Comparison of ENCODE assay signal across 20 cellular contexts in the genomic region with DNA sequence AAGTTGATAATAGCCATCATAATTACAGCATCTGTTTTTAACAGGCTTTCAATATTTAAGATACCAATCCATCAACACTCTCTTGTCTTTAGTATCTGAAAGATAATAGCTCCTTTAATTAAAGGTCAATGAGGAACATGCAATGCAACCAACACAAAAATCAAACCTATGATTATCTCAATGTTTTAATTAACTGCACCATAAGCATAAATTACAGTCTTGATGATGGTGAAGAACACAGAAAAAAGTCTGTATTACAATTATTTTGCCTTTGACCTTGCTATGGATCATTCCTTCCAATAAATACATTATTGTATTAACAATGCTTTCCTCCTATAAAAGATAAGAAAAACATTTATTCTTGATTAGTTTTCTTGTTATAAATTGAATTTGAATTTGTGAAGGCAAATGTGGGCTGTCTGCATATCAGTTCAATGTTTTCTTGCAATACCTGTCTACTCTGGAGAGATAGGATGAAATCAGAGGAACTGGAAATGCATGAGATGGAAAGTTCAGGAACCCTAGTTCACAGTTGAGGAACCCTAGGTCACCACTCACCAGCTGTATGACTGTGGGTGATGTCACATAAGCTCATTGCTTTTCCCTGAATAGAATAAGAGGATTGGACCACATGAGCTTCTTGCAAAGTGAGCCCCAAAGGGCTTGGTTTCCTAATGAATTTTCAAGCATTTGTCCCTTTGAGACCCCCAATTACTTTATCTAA. TPM values are rescaled to one million over a fixed set of nuclear protein-coding genes. Genes with fewer than 3 reads are reported as not detected.
DNase-seq lines count a peak whose midpoint lies in the region; ATAC-seq, FAIRE-seq and TF ChIP-seq lines count a peak whose summit lies in the region.
"Had no signal": no experiment of that assay in that cellular context is flagged by ENCODE, and none has a peak within 500 bp of the region (broad histone marks: within the 10 kb centered on the region; RNA-seq: fewer than 3 reads in every experiment).

No MANE protein-coding gene starts in this region.

- no peak for TF ChIP-seq CTCF in suprapubic skin (IDR thresholded peaks at IDR 0.05)
- TF ChIP-seq CTCF in natural killer cell (IDR thresholded peaks at IDR 0.05), result no peak

- TF ChIP-seq EP300 in suprapubic skin (IDR thresholded peaks at IDR 0.05), result no peak

- FAIRE-seq in GM12891 (lab: Jason Lieb, UNC) (peak; percentile 28), endometrium (lab: Jason Lieb, UNC) (peak; percentile 4)

- DNase-seq in GM12891 (ENCODE audit: insufficient read length, low spot score) (no peak), NCI-H69 (lab: John Stamatoyannopoulos, UW) (peak; percentile 71), suprapubic skin (ENCODE audit: low spot score in 2 of 2) (no peak), natural killer cell (no peak), caudate nucleus (lab: John Stamatoyannopoulos, UW) (no peak)
- no peak for DNase-seq in stimulated activated CD4-positive, alpha-beta T cell treated with anti-CD3 and anti-CD28 coated beads, Interleukin-4, amount 100 ng/mL, for 24 hours
- DNase-seq: activated CD4-positive, CD25-positive, alpha-beta regulatory T cell treated with anti-CD3 and anti-CD28 coated beads, Interleukin-2, amount 50 U/mL, for 72 hours; activated naive CD8-positive, alpha-beta T cell treated with anti-CD3 and anti-CD28 coated beads, Interleukin-2, amount 10 ng/mL, durations not matched to agents 7 days and 5 days; CD4-positive, CD25-positive, alpha-beta regulatory T cell; DMS79 treated with DMSO at 0.1 percent for 48 hours; foreskin keratinocyte; KG1; NCI-H1092 treated with DMSO at 0.1 percent for 48 hours; NCI-H526; posterior cingulate gyrus; stimulated activated naive CD8-positive, alpha-beta T cell treated with anti-CD3 and anti-CD28 coated beads, Interleukin-15, amount 100 ng/mL, for 72 hours had no signal

- ATAC-seq in natural killer cell, result no peak
- ATAC-seq: foreskin keratinocyte; natural killer cell treated with Interleukin-12 subunit alpha and Interleukin-12 subunit beta and Interleukin-15 and Interleukin-18, amount 100 ng/mL, for 72 hours; stimulated activated naive CD8-positive, alpha-beta T cell treated with anti-CD3 and anti-CD28 coated beads, Interleukin-15, amount 100 ng/mL, for 72 hours had no signal

- H3K9ac ChIP-seq in subcutaneous abdominal adipose tissue (ENCODE audit: low read length in 5 of 5), result no peak overlapping the region

- H3K36me3 ChIP-seq in subcutaneous abdominal adipose tissue (ENCODE audit: control insufficient read depth in 5 of 5, insufficient read depth in 5 of 5, low read length in 5 of 5), result no peaks in the 10 kb centered on the region
- no peaks in the 10 kb centered on the region for H3K36me3 ChIP-seq in suprapubic skin

- H3K9me3 ChIP-seq in subcutaneous abdominal adipose tissue (ENCODE audit: control insufficient read depth in 5 of 5, low read length in 5 of 5), result no peaks in the 10 kb centered on the region
- H3K9me3 ChIP-seq in suprapubic skin, result no peaks in the 10 kb centered on the region

- H3K27me3 ChIP-seq in subcutaneous abdominal adipose tissue (ENCODE audit: control insufficient read depth in 5 of 5, insufficient read depth in 4 of 5, low read length in 5 of 5) (no peaks in the 10 kb centered on the region), suprapubic skin (no peaks in the 10 kb centered on the region)
- H3K27me3 ChIP-seq: foreskin keratinocyte, hepatocyte had no signal

- no peaks in the 10 kb centered on the region for H3K27me3 Mint-ChIP-seq in natural killer cell (ENCODE audit: low read depth in 2 of 2)
- H3K27me3 Mint-ChIP-seq: stimulated activated naive CD8-positive, alpha-beta T cell treated with anti-CD3 and anti-CD28 coated beads, Interleukin-15, amount 100 ng/mL, for 72 hours had no signal

- no peaks in the 10 kb centered on the region for H3K9me3 Mint-ChIP-seq in natural killer cell
- H3K9me3 Mint-ChIP-seq: activated naive CD8-positive, alpha-beta T cell treated with anti-CD3 and anti-CD28 coated beads, Interleukin-2, amount 10 ng/mL, durations not matched to agents 7 days and 5 days; CD4-positive, CD25-positive, alpha-beta regulatory T cell; natural killer cell treated with Interleukin-12 subunit alpha and Interleukin-12 subunit beta and Interleukin-15 and Interleukin-18, amount 100 ng/mL, for 72 hours; stimulated activated naive CD8-positive, alpha-beta T cell treated with anti-CD3 and anti-CD28 coated beads, Interleukin-15, amount 100 ng/mL, for 72 hours had no signal

- peaks cover 0 to 16% (median 0%) of the 10 kb centered on the region in 5 donors for H3K4me1 ChIP-seq in subcutaneous abdominal adipose tissue (ENCODE audit: control insufficient read depth in 5 of 5, insufficient read depth in 5 of 5, low read length in 5 of 5)
- no peaks in the 10 kb centered on the region for H3K4me1 ChIP-seq in suprapubic skin
- H3K4me1 ChIP-seq: foreskin keratinocyte had no signal

- TF ChIP-seq POLR2A in GM12891 (IDR thresholded peaks at IDR 0.05; ENCODE audit: low read depth, low read length) (no peak), suprapubic skin (IDR thresholded peaks at IDR 0.05) (no peak)

- no peak overlapping the region for H3K4me3 Mint-ChIP-seq in natural killer cell
- H3K4me3 Mint-ChIP-seq: natural killer cell treated with Interleukin-12 subunit alpha and Interleukin-12 subunit beta and Interleukin-15 and Interleukin-18, amount 100 ng/mL, for 72 hours had no signal

- peaks cover 0 to 6% of the 10 kb centered on the region in 2 donors for H3K4me1 Mint-ChIP-seq in natural killer cell
- H3K4me1 Mint-ChIP-seq: stimulated activated naive CD8-positive, alpha-beta T cell treated with anti-CD3 and anti-CD28 coated beads, Interleukin-15, amount 100 ng/mL, for 72 hours had no signal

- no peaks in the 10 kb centered on the region for H3K36me3 Mint-ChIP-seq in natural killer cell
- H3K36me3 Mint-ChIP-seq: CD4-positive, CD25-positive, alpha-beta regulatory T cell; natural killer cell treated with Interleukin-12 subunit alpha and Interleukin-12 subunit beta and Interleukin-15 and Interleukin-18, amount 100 ng/mL, for 72 hours had no signal

- H3K27ac Mint-ChIP-seq in natural killer cell, result no peak overlapping the region
- H3K27ac Mint-ChIP-seq: activated naive CD8-positive, alpha-beta T cell treated with anti-CD3 and anti-CD28 coated beads, Interleukin-2, amount 10 ng/mL, durations not matched to agents 7 days and 5 days; CD4-positive, CD25-positive, alpha-beta regulatory T cell had no signal

- intact Hi-C loops in natural killer cell (cut with micrococcal nuclease), result no loop called here

- H3K4me3 ChIP-seq in subcutaneous abdominal adipose tissue (ENCODE audit: low read depth in 1 of 5, low read length in 5 of 5) (peak overlapping the region in 1 of 5 donors; percentile 59), suprapubic skin (no peak overlapping the region)
- H3K4me3 ChIP-seq: hepatocyte had no signal

- H3K27ac ChIP-seq in subcutaneous abdominal adipose tissue (ENCODE audit: low read depth, low read length), result peak overlapping the region; percentile 26
- H3K27ac ChIP-seq in suprapubic skin, result no peak overlapping the region
- H3K27ac ChIP-seq in caudate nucleus (ENCODE audit: low read depth, low read length), result no peak overlapping the region
- H3K27ac ChIP-seq: foreskin keratinocyte, hepatocyte had no signal

TF ChIP-seq in GM12891, 5 proteins besides CTCF, POLR2A, EP300 and RAD21:
- no peak for TF ChIP-seq POU2F2 (IDR thresholded peaks at IDR 0.05; ENCODE audit: low read depth, low read length)
- no peak for TF ChIP-seq TAF1 (IDR thresholded peaks at IDR 0.05; ENCODE audit: low read depth, low read length)
- no peak for TF ChIP-seq POLR2AphosphoS5 (IDR thresholded peaks at IDR 0.05; ENCODE audit: low read depth, low read length)
- no peak for TF ChIP-seq SPI1 (IDR thresholded peaks at IDR 0.05; ENCODE audit: low read depth, low read length)
- no peak for TF ChIP-seq PAX5 (IDR thresholded peaks at IDR 0.05; ENCODE audit: insufficient read depth, low read length, severe bottlenecking)

RNA-seq across cellular contexts. Expression of gene ANXA1, which starts 58.5 kb away (rescaled TPM):
- polyA plus RNA-seq in GM12891 (2012; ENCODE audit: low read depth, missing spikeins), result 13.0 TPM
- 100 to 1,000 TPM; 358 to 550 (median 501) TPM for total RNA-seq in suprapubic skin
- total RNA-seq in natural killer cell, result 1,000 to 10,000 TPM in 1 of 3 donors, 100 to 1,000 TPM in 2; 362 to 1,065 (median 419) TPM
